11 cellular contexts compared by ENCODE assay signal in genomic region chr4:109816894-109817293, GRCh38. TPM values are rescaled to one million over a fixed set of nuclear protein-coding genes. Genes with fewer than 3 reads are reported as not detected.
DNase-seq lines count a peak whose midpoint lies in the region; ATAC-seq and TF ChIP-seq lines count a peak whose summit lies in the region.
"Had no signal": no experiment of that assay in that cellular context is flagged by ENCODE, and none has a peak within 500 bp of the region (broad histone marks: within the 10 kb centered on the region; RNA-seq: fewer than 3 reads in every experiment).

No MANE protein-coding gene starts in this region.

- WGBS in lower leg skin, 2 donors = 57 to 59% methylated on average over 1 of the region's 1 CpG
- WGBS in heart left ventricle, 4 donors = 52 to 62% (median 55%) methylated on average over 1 of the region's 1 CpG

- peak overlapping the region; percentile 97 for H3K27ac Mint-ChIP-seq in activated CD4-positive, alpha-beta memory T cell treated with anti-CD3 and anti-CD28 coated beads, Interleukin-2, amount 10 ng/mL, durations not matched to agents 7 days and 5 days
- peak overlapping the region; percentile 98 for H3K27ac Mint-ChIP-seq in type B pancreatic cell

- H3K9me3 Mint-ChIP-seq in activated CD4-positive, alpha-beta memory T cell treated with anti-CD3 and anti-CD28 coated beads, Interleukin-2, amount 10 ng/mL, durations not matched to agents 7 days and 5 days = no peaks in the 10 kb centered on the region
- no peaks in the 10 kb centered on the region for H3K9me3 Mint-ChIP-seq in type B pancreatic cell

- CTCF ChIA-PET in activated CD4-positive, alpha-beta memory T cell treated with anti-CD3 and anti-CD28 coated beads, Interleukin-2, amount 10 ng/mL, durations not matched to agents 7 days and 5 days (lab: Charles Lee) = interaction anchor here (0.9 to 2.9 kb wide), 5 partner anchors 9 to 384 kb away, joined by 3 to 15 read pairs (median 6); partner anchors contain the start of gene SEC24B

- H3K9me3 ChIP-seq in cardiac muscle cell (ENCODE audit: low read depth) (no peaks in the 10 kb centered on the region), iPS-15b (ENCODE audit: control insufficient read depth, insufficient read depth, low read length) (no peaks in the 10 kb centered on the region), heart left ventricle (no peaks in the 10 kb centered on the region)

- POLR2A ChIA-PET in activated CD4-positive, alpha-beta memory T cell treated with anti-CD3 and anti-CD28 coated beads, Interleukin-2, amount 10 ng/mL, durations not matched to agents 7 days and 5 days (lab: Charles Lee) = interaction anchor here (0.6 to 4.5 kb wide), 6 partner anchors 86 to 384 kb away, joined by 3 to 29 read pairs (median 8); partner anchors contain the start of genes CASP6, MCUB, PLA2G12A and SEC24B

- peak overlapping the region; percentile 98 for H3K9ac ChIP-seq in iPS-15b (ENCODE audit: low read depth, low read length)

- no peaks in the 10 kb centered on the region for H3K27me3 Mint-ChIP-seq in activated CD4-positive, alpha-beta memory T cell treated with anti-CD3 and anti-CD28 coated beads, Interleukin-2, amount 10 ng/mL, durations not matched to agents 7 days and 5 days
- H3K27me3 Mint-ChIP-seq in type B pancreatic cell = no peaks in the 10 kb centered on the region

- H3K27ac ChIP-seq in cardiac muscle cell = no peak overlapping the region
- H3K27ac ChIP-seq in heart left ventricle = no peak overlapping the region

- TF ChIP-seq POLR2A in lower leg skin (IDR thresholded peaks at IDR 0.05) = no peak
- no peak for TF ChIP-seq POLR2A in heart left ventricle (IDR thresholded peaks at IDR 0.05)

- intact Hi-C loops in Right ventricle myocardium superior (cut with DNase I) = loop anchor here (5.0 kb wide), 2 partner anchors 115 to 395 kb away; partner anchors contain the start of gene CASP6
- intact Hi-C loops in lower leg skin (cut with DNase I; ENCODE audit: low total_unique reads) = loop anchor here (10.0 kb wide), 1 partner anchor 382 kb away; the partner anchor contains the start of gene SEC24B
- intact Hi-C loops in heart left ventricle (cut with DNase I) = loop anchor here in 8 of 10 donors (5.0 to 10.0 kb wide), 9 partner anchors 85 to 1195 kb away; partner anchors contain the start of genes CASP6 (in 6 of the 8), SEC24B (in 4 of the 8), EGF (in 1 of the 8) and MCUB (in 1 of the 8)

- DNase-seq in cardiac muscle cell (ENCODE audit: low read depth in 1 of 2, low spot score in 1 of 2) (no peak), Right ventricle myocardium superior (no peak), type B pancreatic cell (ENCODE audit: extremely low spot score, unreplicated experiment) (no peak), lower leg skin (ENCODE audit: low spot score in 2 of 2) (no peak), heart left ventricle (no peak)
- DNase-seq in activated CD4-positive, alpha-beta memory T cell treated with anti-CD3 and anti-CD28 coated beads, Interleukin-2, amount 10 ng/mL, durations not matched to agents 7 days and 5 days = no peak
- DNase-seq: activated CD8-positive, alpha-beta memory T cell treated with anti-CD3 and anti-CD28 coated beads for 24 hours; COR-L47; foreskin melanocyte had no signal

- H3K27me3 ChIP-seq in cardiac muscle cell = no peaks in the 10 kb centered on the region
- no peaks in the 10 kb centered on the region for H3K27me3 ChIP-seq in iPS-15b (ENCODE audit: control insufficient read depth, insufficient read depth, low read length)
- H3K27me3 ChIP-seq in heart left ventricle = no peaks in the 10 kb centered on the region

- TF ChIP-seq CTCF in cardiac muscle cell (IDR thresholded peaks at IDR 0.05; ENCODE audit: low read depth, low read length) (no peak), type B pancreatic cell (conservative IDR thresholded peaks at IDR 0.05) (no peak), lower leg skin (IDR thresholded peaks at IDR 0.05) (no peak), heart left ventricle (IDR thresholded peaks at IDR 0.05) (no peak)

- ATAC-seq in Right ventricle myocardium superior (ENCODE audit: poor library complexity) (no peak), HG03175 (IDR thresholded peaks at IDR 0.05; ENCODE audit: unreplicated experiment) (no peak), heart left ventricle (no peak)

- H3K4me3 Mint-ChIP-seq in activated CD4-positive, alpha-beta memory T cell treated with anti-CD3 and anti-CD28 coated beads, Interleukin-2, amount 10 ng/mL, durations not matched to agents 7 days and 5 days = peak overlapping the region; percentile 98
- H3K4me3 Mint-ChIP-seq in type B pancreatic cell = peak overlapping the region; percentile 99

- H3K4me1 ChIP-seq in cardiac muscle cell (ENCODE audit: low read depth) (peaks cover 8% of the 10 kb centered on the region), iPS-15b (ENCODE audit: control insufficient read depth, insufficient read depth, low read length) (peaks cover 8% of the 10 kb centered on the region), heart left ventricle (peaks cover 0 to 21% (median 13%) of the 10 kb centered on the region in 12 donors)

- H3K4me3 ChIP-seq in cardiac muscle cell = peak overlapping the region; percentile 52
- peak overlapping the region; percentile 98 for H3K4me3 ChIP-seq in iPS-15b (ENCODE audit: low read depth, low read length)
- H3K4me3 ChIP-seq in lower leg skin (ENCODE audit: low read depth, poor library complexity, severe bottlenecking) = no peak overlapping the region
- H3K4me3 ChIP-seq in heart left ventricle = peak overlapping the region in 4 of 12 donors; percentile 79 to 89 (median 83)

- H3K36me3 ChIP-seq in cardiac muscle cell (peaks cover 17% of the 10 kb centered on the region), iPS-15b (ENCODE audit: control insufficient read depth, insufficient read depth, low read length) (no peaks in the 10 kb centered on the region), heart left ventricle (peaks cover 0 to 44% (median 35%) of the 10 kb centered on the region in 9 donors)

- H3K4me1 Mint-ChIP-seq in activated CD4-positive, alpha-beta memory T cell treated with anti-CD3 and anti-CD28 coated beads, Interleukin-2, amount 10 ng/mL, durations not matched to agents 7 days and 5 days = peaks cover 69% of the 10 kb centered on the region
- peaks cover 27% of the 10 kb centered on the region for H3K4me1 Mint-ChIP-seq in type B pancreatic cell (ENCODE audit: unreplicated experiment)

- H3K36me3 Mint-ChIP-seq in activated CD4-positive, alpha-beta memory T cell treated with anti-CD3 and anti-CD28 coated beads, Interleukin-2, amount 10 ng/mL, durations not matched to agents 7 days and 5 days (ENCODE audit: low read depth) = peaks cover 56% of the 10 kb centered on the region
- H3K36me3 Mint-ChIP-seq in type B pancreatic cell = peaks cover 25% of the 10 kb centered on the region

RNA-seq across cellular contexts. Expression of gene GAR1, which starts 1.3 kb away (rescaled TPM):
- total RNA-seq in cardiac muscle cell (11.9 and 13.4 TPM in 2 replicates), Right ventricle myocardium superior (7.7 TPM), type B pancreatic cell (ENCODE audit: low replicate concordance) (27.9 and 44.7 TPM in 2 replicates), lower leg skin (10 to 100 TPM in 1 of 4 donors, 1 to 10 TPM in 3; 2.2 to 15.6 (median 7.8) TPM), heart left ventricle (10 to 100 TPM in 2 of 9 donors, 1 to 10 TPM in 7; 3.2 to 10.9 (median 8.5) TPM)
- polyA plus RNA-seq in cardiac muscle cell (29.2 and 37.4 TPM in 2 replicates), heart left ventricle (10 to 100 TPM; 13.1 to 22.3 TPM)
- 10 to 100 TPM; 26.1 to 27.5 TPM for total RNA-seq in activated CD4-positive, alpha-beta memory T cell treated with anti-CD3 and anti-CD28 coated beads, Interleukin-2, amount 10 ng/mL, durations not matched to agents 7 days and 5 days

RNA-seq across cellular contexts. Expression of gene RRH, which starts 10.9 kb away (rescaled TPM):
- total RNA-seq in cardiac muscle cell = not detected in 2 replicates
- 0.15 TPM in 2 replicates for polyA plus RNA-seq in cardiac muscle cell
- not detected for total RNA-seq in Right ventricle myocardium superior
- total RNA-seq in activated CD4-positive, alpha-beta memory T cell treated with anti-CD3 and anti-CD28 coated beads, Interleukin-2, amount 10 ng/mL, durations not matched to agents 7 days and 5 days = under 1 TPM in 1 of 2 experiments, not detected in 1; 0.23 TPM
- 0.41 TPM in 1 of 2 replicates, not detected in the other for total RNA-seq in type B pancreatic cell (ENCODE audit: low replicate concordance)
- total RNA-seq in lower leg skin = under 1 TPM in 1 of 4 donors, not detected in 3; 0.34 TPM
- under 1 TPM in 1 of 9 donors, not detected in 8; 0.21 TPM for total RNA-seq in heart left ventricle
- under 1 TPM in 1 of 2 donors, not detected in 1; 0.06 TPM for polyA plus RNA-seq in heart left ventricle

RNA-seq across cellular contexts. Expression of gene CFI, which starts 15.1 kb away (rescaled TPM):
- 2.1 and 3.2 TPM in 2 replicates for total RNA-seq in cardiac muscle cell
- 2.6 and 5.2 TPM in 2 replicates for polyA plus RNA-seq in cardiac muscle cell
- total RNA-seq in Right ventricle myocardium superior = 10.6 TPM
- under 1 TPM in 1 of 2 experiments, not detected in 1; 0.35 TPM for total RNA-seq in activated CD4-positive, alpha-beta memory T cell treated with anti-CD3 and anti-CD28 coated beads, Interleukin-2, amount 10 ng/mL, durations not matched to agents 7 days and 5 days
- 15.4 and 24.0 TPM in 2 replicates for total RNA-seq in type B pancreatic cell (ENCODE audit: low replicate concordance)
- total RNA-seq in lower leg skin = 1 to 10 TPM; 1.1 to 6.0 (median 2.8) TPM
- total RNA-seq in heart left ventricle = 10 to 100 TPM in 3 of 9 donors, 1 to 10 TPM in 6; 6.2 to 52.0 (median 9.0) TPM
- 10 to 100 TPM in 1 of 2 donors, 1 to 10 TPM in 1; 6.3 to 11.2 TPM for polyA plus RNA-seq in heart left ventricle

RNA-seq across cellular contexts. Expression of gene LRIT3, which starts 31.0 kb away (rescaled TPM):
- total RNA-seq in cardiac muscle cell (0.11 and 0.15 TPM in 2 replicates), Right ventricle myocardium superior (not detected), type B pancreatic cell (ENCODE audit: low replicate concordance) (0.27 TPM in 1 of 2 replicates, not detected in the other), lower leg skin (under 1 TPM in 2 of 4 donors, not detected in 2; 0.21 to 0.42 TPM), heart left ventricle (not detected)
- polyA plus RNA-seq in cardiac muscle cell (0.12 TPM in 1 of 2 replicates, not detected in the other), heart left ventricle (under 1 TPM in 1 of 2 donors, not detected in 1; 0.08 TPM)
- total RNA-seq in activated CD4-positive, alpha-beta memory T cell treated with anti-CD3 and anti-CD28 coated beads, Interleukin-2, amount 10 ng/mL, durations not matched to agents 7 days and 5 days = under 1 TPM; 0.10 TPM
